22 cellular contexts compared by ENCODE assay signal in the genomic region with DNA sequence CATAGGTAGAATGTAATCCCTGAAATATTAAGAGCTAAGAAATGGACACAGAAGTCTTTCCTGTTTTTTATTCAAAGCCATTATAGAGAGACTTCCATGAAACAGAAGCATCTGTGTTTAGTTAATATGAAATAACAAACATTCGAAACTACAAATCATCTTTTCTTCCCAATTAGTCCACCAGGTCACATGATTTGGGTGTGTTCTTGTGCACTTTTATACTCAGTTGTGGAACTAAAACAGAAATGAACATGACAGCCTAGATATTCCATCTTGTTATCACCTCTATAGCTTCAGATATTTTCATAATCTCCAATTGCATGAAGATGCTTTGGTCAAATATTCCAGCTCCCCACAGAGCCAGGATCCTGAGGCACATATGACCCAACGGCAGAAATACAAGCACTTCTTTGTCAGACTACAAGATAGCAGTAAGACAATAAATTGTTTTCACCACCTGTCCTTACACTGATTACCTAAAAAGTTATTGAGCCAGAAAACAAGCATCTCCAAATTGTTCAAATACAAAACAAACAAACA.
DNase-seq lines count a peak whose midpoint lies in the region; FAIRE-seq and TF ChIP-seq lines count a peak whose summit lies in the region.
"Had no signal": no experiment of that assay in that cellular context is flagged by ENCODE, and none has a peak within 500 bp of the region (broad histone marks: within the 10 kb centered on the region; RNA-seq: fewer than 3 reads in every experiment).

No MANE protein-coding gene starts in this region.

- no peak for TF ChIP-seq CTCF in Calu3 (IDR thresholded peaks at IDR 0.05; ENCODE audit: unreplicated experiment)
- no peak for TF ChIP-seq CTCF in neural progenitor cell (IDR thresholded peaks at IDR 0.05)
- no peak for TF ChIP-seq CTCF in lower leg skin (IDR thresholded peaks at IDR 0.05)

- TF ChIP-seq POLR2A in lower leg skin (IDR thresholded peaks at IDR 0.05) = no peak

- no peaks in the 10 kb centered on the region for H3K9me3 Mint-ChIP-seq in Calu3 (ENCODE audit: low read depth, unreplicated experiment)
- peaks cover 8% of the 10 kb centered on the region for H3K9me3 Mint-ChIP-seq in neural progenitor cell
- H3K9me3 Mint-ChIP-seq: activated naive CD8-positive, alpha-beta T cell treated with anti-CD3 and anti-CD28 coated beads, Interleukin-2, amount 50 U/mL, for 24 hours; activated T-helper 17 cell treated with anti-CD3 and anti-CD28 coated beads, Interleukin-2, amount 50 U/mL, for 72 hours; dendritic cell treated with granulocyte-macrophage colony-stimulating factor and Interleukin-4, amounts not matched to agents 40 ng/mL and 50 ng/mL, for 4 days; naive thymus-derived CD8-positive, alpha-beta T cell had no signal

- H3K9ac ChIP-seq in neural progenitor cell = no peak overlapping the region

- WGBS in lower leg skin, 2 donors = 45 to 54% methylated on average over 2 of the region's 2 CpGs

- H3K27ac Mint-ChIP-seq in Calu3 (ENCODE audit: unreplicated experiment) (peak overlapping the region; percentile 57), neural progenitor cell (no peak overlapping the region)
- H3K27ac Mint-ChIP-seq: activated CD8-positive, alpha-beta memory T cell treated with anti-CD3 and anti-CD28 coated beads, Interleukin-2, amount 10 ng/mL, durations not matched to agents 7 days and 5 days; activated naive CD8-positive, alpha-beta T cell treated with anti-CD3 and anti-CD28 coated beads, Interleukin-2, amount 50 U/mL, for 24 hours; activated T-helper 17 cell treated with anti-CD3 and anti-CD28 coated beads, Interleukin-2, amount 50 U/mL, for 72 hours; dendritic cell treated with granulocyte-macrophage colony-stimulating factor and Interleukin-4, amounts not matched to agents 40 ng/mL and 50 ng/mL, for 4 days; naive thymus-derived CD8-positive, alpha-beta T cell had no signal

- H3K4me3 Mint-ChIP-seq in Calu3 (ENCODE audit: low read depth, unreplicated experiment) = peak overlapping the region; percentile 45
- no peak overlapping the region for H3K4me3 Mint-ChIP-seq in neural progenitor cell
- H3K4me3 Mint-ChIP-seq: activated CD8-positive, alpha-beta memory T cell treated with anti-CD3 and anti-CD28 coated beads, Interleukin-2, amount 10 ng/mL, durations not matched to agents 7 days and 5 days; activated naive CD8-positive, alpha-beta T cell treated with anti-CD3 and anti-CD28 coated beads, Interleukin-2, amount 50 U/mL, for 24 hours; activated T-helper 17 cell treated with anti-CD3 and anti-CD28 coated beads, Interleukin-2, amount 50 U/mL, for 72 hours; dendritic cell treated with granulocyte-macrophage colony-stimulating factor and Interleukin-4, amounts not matched to agents 40 ng/mL and 50 ng/mL, for 4 days; naive thymus-derived CD8-positive, alpha-beta T cell had no signal

- H3K36me3 Mint-ChIP-seq in Calu3 (ENCODE audit: insufficient read depth, unreplicated experiment) = peaks cover 23% of the 10 kb centered on the region
- peaks cover 11% of the 10 kb centered on the region for H3K36me3 Mint-ChIP-seq in neural progenitor cell
- H3K36me3 Mint-ChIP-seq: activated CD8-positive, alpha-beta memory T cell treated with anti-CD3 and anti-CD28 coated beads, Interleukin-2, amount 10 ng/mL, durations not matched to agents 7 days and 5 days had no signal

- no peaks in the 10 kb centered on the region for H3K27me3 ChIP-seq in neural progenitor cell
- H3K27me3 ChIP-seq: testis had no signal

- H3K79me2 ChIP-seq in neural progenitor cell (ENCODE audit: low read depth) = peaks cover 100% of the 10 kb centered on the region

- peak overlapping the region; percentile 2 for H3K4me2 ChIP-seq in neural progenitor cell

- H3K27ac ChIP-seq in cingulate gyrus (ENCODE audit: low read depth, low read length) (peak overlapping the region; percentile 41), neural progenitor cell (no peak overlapping the region)
- H3K27ac ChIP-seq: breast epithelium, testis had no signal

- FAIRE-seq in HTR-8/SVneo (lab: Jason Lieb, UNC) = peak; percentile 9
- FAIRE-seq: frontal cortex had no signal

- H3K36me3 ChIP-seq in neural progenitor cell = no peaks in the 10 kb centered on the region
- H3K36me3 ChIP-seq: breast epithelium, HAP-1 had no signal

- peaks cover 87% of the 10 kb centered on the region for H4K20me1 ChIP-seq in neural progenitor cell (ENCODE audit: low read depth)

- no peak overlapping the region for H2AFZ ChIP-seq in neural progenitor cell (replicated peaks)

- H3K4me1 Mint-ChIP-seq in Calu3 (ENCODE audit: low read depth, unreplicated experiment) (peaks cover 35% of the 10 kb centered on the region), neural progenitor cell (peaks cover 48% of the 10 kb centered on the region)
- H3K4me1 Mint-ChIP-seq: activated T-helper 17 cell treated with anti-CD3 and anti-CD28 coated beads, Interleukin-2, amount 50 U/mL, for 72 hours had no signal

- H3K27me3 Mint-ChIP-seq in Calu3 (ENCODE audit: unreplicated experiment) (no peaks in the 10 kb centered on the region), neural progenitor cell (ENCODE audit: insufficient read depth, low read depth) (peaks cover 2% of the 10 kb centered on the region)

- H3K4me3 ChIP-seq in neural progenitor cell (no peak overlapping the region), lower leg skin (ENCODE audit: low read depth, poor library complexity, severe bottlenecking) (no peak overlapping the region)
- H3K4me3 ChIP-seq: breast epithelium, HAP-1, testis had no signal

- intact Hi-C loops in Calu3 (cut with micrococcal nuclease; ENCODE audit: unreplicated experiment) (loop anchor here (5.0 kb wide), 1 partner anchor 66 kb away; no protein-coding TSS in a partner anchor), lower leg skin (cut with DNase I; ENCODE audit: low total_unique reads) (no loop called here)

- peaks cover 51% of the 10 kb centered on the region for H3K4me1 ChIP-seq in neural progenitor cell
- H3K4me1 ChIP-seq: breast epithelium, testis had no signal

- H3K9me3 ChIP-seq in neural progenitor cell (ENCODE audit: low read depth) = no peaks in the 10 kb centered on the region
- H3K9me3 ChIP-seq: breast epithelium, HAP-1, testis had no signal

- CTCF ChIA-PET in Calu3 (lab: Charles Lee) = interaction anchor here (0.9 kb wide), 1 partner anchor 23 kb away, joined by 3 read pairs; no protein-coding TSS in a partner anchor

- DNase-seq in Calu3 = no peak
- no peak for DNase-seq in HTR-8/SVneo (ENCODE audit: insufficient read length, low spot score)
- no peak for DNase-seq in neural progenitor cell (ENCODE audit: low spot score)
- no peak for DNase-seq in SIG-M5 (lab: John Stamatoyannopoulos, UW)
- no peak for DNase-seq in HuH-7.5 (ENCODE audit: low spot score)
- no peak for DNase-seq in NCI-H2196 (lab: John Stamatoyannopoulos, UW; ENCODE audit: unreplicated experiment)
- no peak for DNase-seq in lower leg skin (ENCODE audit: low spot score in 2 of 2)
- DNase-seq: activated CD4-positive, alpha-beta T cell treated with anti-CD3 and anti-CD28 coated beads for 48 hours; activated CD8-positive, alpha-beta memory T cell treated with anti-CD3 and anti-CD28 coated beads, Interleukin-2, amount 10 ng/mL, durations not matched to agents 7 days and 5 days; activated naive CD8-positive, alpha-beta T cell treated with anti-CD3 and anti-CD28 coated beads, Interleukin-2, amount 50 U/mL, for 24 hours; GF-D8; mesendoderm; naive thymus-derived CD8-positive, alpha-beta T cell; NCI-H1105 treated with DMSO at 0.1 percent for 48 hours; T-helper 1 cell; testis had no signal

- peaks cover 17% of the 10 kb centered on the region for H3F3A ChIP-seq in neural progenitor cell (ENCODE audit: low read depth)

- no TSS peak for BruUV-seq in Calu3 (replicated peaks; lab: Mats Ljungman, UMichigan)
